8 cellular contexts compared by ENCODE assay signal in the genomic region with DNA sequence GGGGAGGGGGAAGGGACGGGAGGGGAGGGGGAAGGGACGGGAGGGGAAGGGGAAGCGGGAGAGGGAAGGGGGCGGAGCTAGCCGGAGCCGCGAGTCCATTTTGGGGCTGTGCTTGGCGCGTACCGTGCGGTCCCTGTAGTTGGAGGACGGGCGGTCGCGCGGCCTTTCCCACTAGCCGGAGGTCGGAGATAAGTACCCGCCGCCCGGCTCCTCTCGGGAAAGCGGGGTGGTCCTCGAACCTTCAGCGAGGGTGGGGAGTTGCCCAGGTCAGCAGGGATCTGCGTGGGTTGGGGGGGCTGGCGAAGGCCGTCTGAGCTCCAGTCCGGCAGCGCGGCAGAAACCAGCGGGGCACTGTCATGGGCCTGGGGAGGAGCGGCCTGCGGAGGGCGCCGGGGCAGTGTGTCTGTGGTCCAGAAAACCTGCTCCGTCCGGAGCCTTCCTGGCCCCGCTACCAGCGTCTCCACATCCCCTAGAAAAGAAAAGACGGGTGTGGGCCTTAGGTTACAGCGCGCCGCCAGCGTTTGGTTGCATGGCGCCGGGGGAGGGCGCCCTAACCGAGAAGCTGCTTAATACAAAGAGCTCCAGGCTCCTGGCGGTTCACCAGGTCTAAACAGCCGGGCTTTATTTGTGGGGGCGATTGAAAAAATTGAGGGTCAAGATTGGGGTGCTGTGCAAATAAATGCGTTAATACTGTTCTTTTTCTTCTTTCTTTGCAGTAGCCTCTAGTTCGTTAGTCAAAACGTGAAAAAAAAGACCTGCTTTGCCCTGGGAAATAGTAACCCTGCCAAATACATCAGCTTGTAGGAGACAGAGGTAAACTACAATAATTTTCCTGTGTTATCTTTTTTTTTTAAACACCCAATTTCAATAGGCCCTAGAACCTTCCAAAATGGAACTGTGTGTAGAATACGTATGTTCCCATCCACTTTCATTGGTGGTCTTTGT. TPM values are rescaled to one million over a fixed set of nuclear protein-coding genes. Genes with fewer than 3 reads are reported as not detected.
DNase-seq lines count a peak whose midpoint lies in the region; ATAC-seq and TF ChIP-seq lines count a peak whose summit lies in the region.

A gene with protein sequence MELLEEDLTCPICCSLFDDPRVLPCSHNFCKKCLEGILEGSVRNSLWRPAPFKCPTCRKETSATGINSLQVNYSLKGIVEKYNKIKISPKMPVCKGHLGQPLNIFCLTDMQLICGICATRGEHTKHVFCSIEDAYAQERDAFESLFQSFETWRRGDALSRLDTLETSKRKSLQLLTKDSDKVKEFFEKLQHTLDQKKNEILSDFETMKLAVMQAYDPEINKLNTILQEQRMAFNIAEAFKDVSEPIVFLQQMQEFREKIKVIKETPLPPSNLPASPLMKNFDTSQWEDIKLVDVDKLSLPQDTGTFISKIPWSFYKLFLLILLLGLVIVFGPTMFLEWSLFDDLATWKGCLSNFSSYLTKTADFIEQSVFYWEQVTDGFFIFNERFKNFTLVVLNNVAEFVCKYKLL (plus strand): TSS at position 92 of the 945 bp plus-strand sequence. CDS start 14,899 bp downstream, outside the sequence.

- H3K27me3 ChIP-seq in prostate gland (replicated peaks; ENCODE audit: insufficient read depth), result no peaks in the 10 kb centered on the region

- intact Hi-C loops in T-helper 1 cell treated with Interleukin-12 subunit alpha and Interleukin-12 subunit beta and Interleukin-4 antibody, amounts not matched to agents 30 ng/mL and 1 ng/mL, for 36 hours (cut with micrococcal nuclease), result loop anchor here (1.0 to 10.0 kb wide), 21 partner anchors 35 to 1692 kb away; a partner anchor contains a TSS
- intact Hi-C loops in left cardiac atrium (cut with DNase I) (loop anchor here (5.0 kb wide), 2 partner anchors 85 to 130 kb away; no protein-coding TSS in a partner anchor), prostate gland (cut with DNase I) (loop anchor here (2.0 to 5.0 kb wide), 3 partner anchors 84 to 530 kb away; no protein-coding TSS in a partner anchor)

- H3K27ac ChIP-seq in prostate gland, result peak within 1 kb of the TSS; percentile 97 to 99
- peak within 1 kb of the TSS; percentile 99 for H3K27ac ChIP-seq in urinary bladder (ENCODE audit: low read depth)

- peak; percentile 63 for DNase-seq in NCI-H1105 treated with DMSO at 0.1 percent for 48 hours (lab: John Stamatoyannopoulos, UW)
- DNase-seq in amniotic stem cell (lab: John Stamatoyannopoulos, UW), result peak; percentile 82
- peak; percentile 94 for DNase-seq in left cardiac atrium
- peak; percentile 90 for DNase-seq in prostate gland (ENCODE audit: low spot score)

- WGBS in prostate gland, result under 1% methylated on average over 49 of the region's 56 CpGs
- under 1% methylated on average over 55 of the region's 56 CpGs for WGBS in urinary bladder

- H3K36me3 ChIP-seq in prostate gland (no peaks in the 10 kb centered on the region), urinary bladder (ENCODE audit: insufficient read depth) (no peaks in the 10 kb centered on the region)

- peak; percentile 83 for TF ChIP-seq POLR2A in prostate gland (IDR thresholded peaks at IDR 0.05)

- H3K4me1 ChIP-seq in prostate gland (replicated peaks) (peaks cover 5% of the 10 kb centered on the region), urinary bladder (ENCODE audit: insufficient read depth) (peaks cover 5% of the 10 kb centered on the region)

- H3K4me3 ChIP-seq in prostate gland, result peak within 1 kb of the TSS; percentile 83 to 93
- peak within 1 kb of the TSS; percentile 69 for H3K4me3 ChIP-seq in urinary bladder (ENCODE audit: low read depth, low read length)

- no peaks in the 10 kb centered on the region for H3K9me3 ChIP-seq in prostate gland

- ATAC-seq in HG02678 (IDR thresholded peaks at IDR 0.05; ENCODE audit: unreplicated experiment), result peak; percentile 73
- ATAC-seq in left cardiac atrium, result peak; percentile 88 to 89

- TF ChIP-seq CTCF in GM12874 (IDR thresholded peaks at IDR 0.05; ENCODE audit: insufficient read depth, low read depth, low read length), result peak; percentile 78
- peak; percentile 60 to 83 (median 74) for TF ChIP-seq CTCF in prostate gland (IDR thresholded peaks at IDR 0.05)

RNA-seq across cellular contexts. Expression of the gene that starts here (rescaled TPM):
- 18.4 and 20.4 TPM in 2 replicates for total RNA-seq in T-helper 1 cell treated with Interleukin-12 subunit alpha and Interleukin-12 subunit beta and Interleukin-4 antibody, amounts not matched to agents 30 ng/mL and 1 ng/mL, for 36 hours
- total RNA-seq in left cardiac atrium, result 10 to 100 TPM; 19.5 to 19.6 TPM
- total RNA-seq in prostate gland, result 10 to 100 TPM; 24.4 to 52.4 TPM
- total RNA-seq in urinary bladder, result 49.6 TPM
- 16.1 TPM for polyA plus RNA-seq in urinary bladder

Comparison
In these comparisons a context has a peak if more than half of its experiments do, and no peak if none do; other contexts are left out.
1. Peak in every context shown above with its lines: DNase-seq, ATAC-seq, H3K4me3 ChIP-seq and H3K27ac ChIP-seq.